ENCODE assay signal across 27 cellular contexts in the genomic region with DNA sequence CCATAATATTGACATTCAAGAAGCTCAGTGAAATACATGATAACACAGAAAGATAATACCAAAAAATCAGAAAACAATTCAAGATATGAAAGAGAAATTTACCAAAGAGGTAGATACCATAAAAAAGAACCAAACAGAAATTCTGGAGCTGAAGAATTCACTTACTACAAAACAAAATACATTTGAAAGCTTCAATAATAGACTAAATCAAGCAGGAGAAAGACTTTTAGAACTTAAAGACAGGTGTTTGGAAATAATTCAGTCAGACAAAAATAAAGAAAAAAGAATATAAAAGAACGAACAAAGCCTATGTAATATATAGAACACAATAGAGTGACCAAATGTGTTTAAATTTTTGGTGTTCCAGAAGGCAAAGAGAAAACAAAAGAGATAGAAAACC.
"Had no signal": no experiment of that assay in that cellular context is flagged by ENCODE, and none has a peak within 500 bp of the region (broad histone marks: within the 10 kb centered on the region; RNA-seq: fewer than 3 reads in every experiment).

No MANE protein-coding gene starts in this region.

- H3K9me3 ChIP-seq: colonic mucosa, gastrocnemius medialis had no signal

- ATAC-seq: effector memory CD8-positive, alpha-beta T cell; esophagus mucosa; foreskin keratinocyte; gastrocnemius medialis; gastroesophageal sphincter; heart left ventricle; heart right ventricle had no signal

- H3K27me3 ChIP-seq: colonic mucosa, dorsolateral prefrontal cortex, esophagus muscularis mucosa, esophagus squamous epithelium, gastrocnemius medialis, gastroesophageal sphincter had no signal

- FAIRE-seq: colon, endometrium, endothelial cell of umbilical vein, frontal cortex had no signal

- H3K36me3 ChIP-seq: colonic mucosa, esophagus muscularis mucosa, esophagus squamous epithelium, gastrocnemius medialis, gastroesophageal sphincter, heart left ventricle, heart right ventricle had no signal

- H3K4me3 ChIP-seq: colonic mucosa, coronary artery, dorsolateral prefrontal cortex, esophagus muscularis mucosa, esophagus squamous epithelium, gastrocnemius medialis, gastroesophageal sphincter, heart left ventricle, heart right ventricle had no signal

- H3K27ac ChIP-seq: colonic mucosa, coronary artery, dorsolateral prefrontal cortex, epithelial cell of prostate, esophagus muscularis mucosa, esophagus squamous epithelium, foreskin keratinocyte, gastrocnemius medialis, gastroesophageal sphincter, heart left ventricle, heart right ventricle had no signal

- DNase-seq: colonic mucosa; cortex of kidney; dermis blood vessel endothelial cell; dorsolateral prefrontal cortex; effector CD8-positive, alpha-beta T cell; effector memory CD4-positive, alpha-beta T cell; effector memory CD8-positive, alpha-beta T cell; endodermal cell; erythroblast; esophagus squamous epithelium; foreskin fibroblast; foreskin keratinocyte; foreskin melanocyte; gastrocnemius medialis; glutamatergic neuron; head of caudate nucleus; heart left ventricle; heart right ventricle had no signal

- H3K4me1 ChIP-seq: colonic mucosa, esophagus muscularis mucosa, esophagus squamous epithelium, foreskin keratinocyte, gastrocnemius medialis, gastroesophageal sphincter, heart left ventricle, heart right ventricle had no signal
